Comparison of ENCODE assay signal across 22 cellular contexts in the genomic region with DNA sequence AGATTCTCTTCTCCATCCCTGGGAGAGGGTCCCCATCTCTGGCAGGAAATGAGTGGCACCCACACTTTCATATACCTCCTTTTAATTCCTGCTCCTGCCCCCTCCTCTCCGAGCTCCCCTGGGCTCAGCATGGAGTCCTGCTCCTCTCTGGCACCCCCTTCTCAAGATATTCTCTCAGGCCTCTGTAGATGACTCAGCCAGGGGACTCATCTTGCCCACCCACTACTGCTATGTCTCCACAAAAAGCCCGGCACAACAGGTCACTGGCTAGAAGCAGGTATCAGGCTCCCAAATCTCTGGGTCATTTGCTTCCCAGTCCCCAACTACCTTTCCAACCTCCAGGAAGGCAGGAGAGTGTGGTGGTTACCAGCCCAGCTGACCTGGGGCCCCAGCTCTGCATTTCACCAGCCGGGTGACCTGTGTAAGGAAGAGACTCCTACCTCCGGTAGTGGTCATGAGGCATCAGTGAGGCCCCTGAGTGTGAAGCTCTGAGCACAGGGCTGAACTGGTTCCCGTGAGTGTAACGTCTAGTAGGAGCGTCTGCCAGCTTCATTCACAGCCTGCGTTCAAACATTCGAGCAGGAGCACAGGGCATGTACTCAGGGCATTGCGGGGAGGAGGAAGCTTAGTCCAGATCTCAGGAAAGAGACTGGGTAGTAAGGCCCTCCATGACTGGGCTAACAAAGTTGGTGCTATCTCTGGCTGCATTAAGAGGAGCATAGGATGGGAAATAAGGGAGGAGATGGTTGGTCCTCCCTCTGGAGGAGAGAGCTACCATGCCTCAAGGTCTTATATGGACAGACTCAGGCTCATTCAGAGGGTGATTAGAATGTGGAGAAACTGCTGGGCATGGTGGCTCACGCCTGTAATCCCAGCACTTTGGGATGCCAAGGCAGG.
DNase-seq lines count a peak whose midpoint lies in the region; ATAC-seq and TF ChIP-seq lines count a peak whose summit lies in the region.
"Had no signal": no experiment of that assay in that cellular context is flagged by ENCODE, and none has a peak within 500 bp of the region (broad histone marks: within the 10 kb centered on the region; RNA-seq: fewer than 3 reads in every experiment).

No MANE protein-coding gene starts in this region.

- no peak overlapping the region for H3K4me3 ChIP-seq in HEK293 (ENCODE audit: low read depth, low read length)
- H3K4me3 ChIP-seq in neural progenitor cell = no peak overlapping the region
- H3K4me3 ChIP-seq in mucosa of descending colon = no peak overlapping the region
- H3K4me3 ChIP-seq: A549, lower lobe of right lung had no signal

- no peak overlapping the region for H3K4me3 Mint-ChIP-seq in activated T-cell treated with anti-CD3 and anti-CD28 coated beads, Interleukin-2, amount 50 U/mL, for 4 hours
- no peak overlapping the region for H3K4me3 Mint-ChIP-seq in central memory CD8-positive, alpha-beta T cell
- peak overlapping the region; percentile 71 for H3K4me3 Mint-ChIP-seq in neural progenitor cell
- H3K4me3 Mint-ChIP-seq: activated naive CD8-positive, alpha-beta T cell; activated T-helper 17 cell treated with anti-CD3 and anti-CD28 coated beads, Interleukin-2, amount 50 U/mL, for 72 hours; CD8-positive, alpha-beta T cell had no signal

- H3K4me2 ChIP-seq in neural progenitor cell = no peak overlapping the region
- H3K4me2 ChIP-seq: A549 had no signal

- intact Hi-C loops in mucosa of descending colon (cut with DNase I, micrococcal nuclease) = no loop called here

- no peak for DNase-seq in activated T-cell treated with anti-CD3 and anti-CD28 coated beads, Interleukin-2, amount 50 U/mL, for 4 hours
- DNase-seq in activated T-cell treated with anti-CD3 and anti-CD28 coated beads for 4 hours (no peak), neural progenitor cell (ENCODE audit: low spot score) (peak; percentile 36), mucosa of descending colon (no peak), KBM-7 (no peak), NCI-H2196 treated with DMSO at 0.1 percent for 48 hours (lab: John Stamatoyannopoulos, UW; ENCODE audit: unreplicated experiment) (no peak)
- no peak for DNase-seq in central memory CD8-positive, alpha-beta T cell (ENCODE audit: low spot score in 2 of 2)
- DNase-seq: CD8-positive, alpha-beta T cell; DMS 273 treated with DMSO at 0.1 percent for 48 hours; HCEC 1CT; lower lobe of right lung; NCI-H1092 treated with DMSO at 0.1 percent for 48 hours; NCI-H187 treated with DMSO at 0.1 percent for 48 hours; nucleus accumbens; SHP77; SW 1271 had no signal

- H3K4me1 ChIP-seq in HEK293 (ENCODE audit: control insufficient read depth, insufficient read depth, low read length) = no peaks in the 10 kb centered on the region
- peaks cover 34% of the 10 kb centered on the region for H3K4me1 ChIP-seq in neural progenitor cell
- H3K4me1 ChIP-seq in mucosa of descending colon (ENCODE audit: low read depth) = no peaks in the 10 kb centered on the region
- H3K4me1 ChIP-seq: A549, lower lobe of right lung had no signal

- POLR2A ChIA-PET in HEK293 (lab: Yijun Ruan, JAX) = no interaction called here

- no peak overlapping the region for H3K27ac Mint-ChIP-seq in central memory CD8-positive, alpha-beta T cell (ENCODE audit: low read depth)
- no peak overlapping the region for H3K27ac Mint-ChIP-seq in neural progenitor cell
- H3K27ac Mint-ChIP-seq: activated naive CD8-positive, alpha-beta T cell; activated T-helper 17 cell treated with anti-CD3 and anti-CD28 coated beads, Interleukin-2, amount 50 U/mL, for 72 hours; CD8-positive, alpha-beta T cell had no signal

- no peak overlapping the region for H3K27ac ChIP-seq in HEK293 (ENCODE audit: extremely low read depth, low read depth, low read length)
- H3K27ac ChIP-seq in neural progenitor cell = no peak overlapping the region
- H3K27ac ChIP-seq: A549, HL-60, lower lobe of right lung had no signal

- TF ChIP-seq CTCF in HEK293 (tag by site-specific recombination; IDR thresholded peaks at IDR 0.05) = no peak
- no peak for TF ChIP-seq CTCF in neural progenitor cell (IDR thresholded peaks at IDR 0.05)
- no peak for TF ChIP-seq CTCF in mucosa of descending colon (IDR thresholded peaks at IDR 0.05)

- H3K27me3 ChIP-seq in neural progenitor cell = peaks cover 100% of the 10 kb centered on the region

- H3K36me3 ChIP-seq in HEK293 (ENCODE audit: control insufficient read depth in 2 of 2, insufficient read depth in 1 of 2, low read length in 2 of 2) (no peaks in the 10 kb centered on the region), neural progenitor cell (no peaks in the 10 kb centered on the region), mucosa of descending colon (ENCODE audit: low read depth) (no peaks in the 10 kb centered on the region)
- H3K36me3 ChIP-seq: lower lobe of right lung had no signal

- H3K9me3 Mint-ChIP-seq in activated T-cell treated with anti-CD3 and anti-CD28 coated beads, Interleukin-2, amount 50 U/mL, for 4 hours = no peaks in the 10 kb centered on the region
- no peaks in the 10 kb centered on the region for H3K9me3 Mint-ChIP-seq in central memory CD8-positive, alpha-beta T cell
- no peaks in the 10 kb centered on the region for H3K9me3 Mint-ChIP-seq in neural progenitor cell
- H3K9me3 Mint-ChIP-seq: activated T-helper 17 cell treated with anti-CD3 and anti-CD28 coated beads, Interleukin-2, amount 50 U/mL, for 72 hours; CD8-positive, alpha-beta T cell had no signal

- CTCF ChIA-PET in HEK293 (lab: Yijun Ruan, JAX) = interaction anchor here (0.8 to 3.3 kb wide), 6 partner anchors 9 to 119 kb away, joined by 3 to 24 read pairs (median 5); no protein-coding TSS in a partner anchor

- H2AFZ ChIP-seq in neural progenitor cell (replicated peaks) = no peak overlapping the region

- in situ Hi-C loops in KBM-7 (cut with MboI; ENCODE audit: low pct_unique_long_range_greater_than_20kb, low sequenced_read_pairs) = no loop called here

- peak; percentile 20 to 36 for ATAC-seq in activated T-cell treated with anti-CD3 and anti-CD28 coated beads, Interleukin-2, amount 50 U/mL, for 4 hours
- ATAC-seq in central memory CD8-positive, alpha-beta T cell (replicated peaks; ENCODE audit: extremely low read depth, poor library complexity, severe bottlenecking) = peak; percentile 24
- no peak for ATAC-seq in mucosa of descending colon
- ATAC-seq: A549; activated CD4-positive, CD25-positive, alpha-beta regulatory T cell treated with anti-CD3 and anti-CD28 coated beads, Interleukin-2, amount 50 U/mL, for 24 hours; activated T-helper 17 cell treated with anti-CD3 and anti-CD28 coated beads, Interleukin-2, amount 50 U/mL, for 72 hours; CD8-positive, alpha-beta T cell; lower lobe of right lung had no signal

- H3F3A ChIP-seq in neural progenitor cell (ENCODE audit: low read depth) = peaks cover 48% of the 10 kb centered on the region

- no peaks in the 10 kb centered on the region for H3K36me3 Mint-ChIP-seq in activated T-cell treated with anti-CD3 and anti-CD28 coated beads, Interleukin-2, amount 50 U/mL, for 4 hours (ENCODE audit: insufficient read depth)
- H3K36me3 Mint-ChIP-seq in central memory CD8-positive, alpha-beta T cell (ENCODE audit: insufficient read depth) = no peaks in the 10 kb centered on the region
- peaks cover 1% of the 10 kb centered on the region for H3K36me3 Mint-ChIP-seq in neural progenitor cell
- H3K36me3 Mint-ChIP-seq: activated naive CD8-positive, alpha-beta T cell; CD8-positive, alpha-beta T cell had no signal

- H4K20me1 ChIP-seq in neural progenitor cell (ENCODE audit: low read depth) = peaks cover 88% of the 10 kb centered on the region

- H3K4me1 Mint-ChIP-seq in activated T-cell treated with anti-CD3 and anti-CD28 coated beads, Interleukin-2, amount 50 U/mL, for 4 hours (ENCODE audit: low read depth) = peaks cover 7% of the 10 kb centered on the region
- peaks cover 11% of the 10 kb centered on the region for H3K4me1 Mint-ChIP-seq in central memory CD8-positive, alpha-beta T cell
- peaks cover 54% of the 10 kb centered on the region for H3K4me1 Mint-ChIP-seq in neural progenitor cell

- no peak overlapping the region for H3K9ac ChIP-seq in neural progenitor cell

- H3K9me3 ChIP-seq in HEK293 (ENCODE audit: control insufficient read depth, insufficient read depth, low read depth, low read length) (no peaks in the 10 kb centered on the region), neural progenitor cell (ENCODE audit: low read depth) (no peaks in the 10 kb centered on the region), mucosa of descending colon (no peaks in the 10 kb centered on the region)
- H3K9me3 ChIP-seq: A549, lower lobe of right lung had no signal

- peaks cover 78% of the 10 kb centered on the region for H3K27me3 Mint-ChIP-seq in activated T-cell treated with anti-CD3 and anti-CD28 coated beads, Interleukin-2, amount 50 U/mL, for 4 hours (ENCODE audit: low read depth)
- H3K27me3 Mint-ChIP-seq in central memory CD8-positive, alpha-beta T cell = peaks cover 89% of the 10 kb centered on the region
- peaks cover 43% of the 10 kb centered on the region for H3K27me3 Mint-ChIP-seq in neural progenitor cell (ENCODE audit: insufficient read depth, low read depth)

- H3K79me2 ChIP-seq in neural progenitor cell (ENCODE audit: low read depth) = no peaks in the 10 kb centered on the region

TF ChIP-seq in HEK293, 187 proteins besides CTCF, POLR2A, EP300 and RAD21:
- peak; percentile 31; the same call in 1 of the 2 replicates for TF ChIP-seq ZBTB20 (tag by site-specific recombination; IDR thresholded peaks at IDR 0.05)
- TF ChIP-seq, protein P1, sequence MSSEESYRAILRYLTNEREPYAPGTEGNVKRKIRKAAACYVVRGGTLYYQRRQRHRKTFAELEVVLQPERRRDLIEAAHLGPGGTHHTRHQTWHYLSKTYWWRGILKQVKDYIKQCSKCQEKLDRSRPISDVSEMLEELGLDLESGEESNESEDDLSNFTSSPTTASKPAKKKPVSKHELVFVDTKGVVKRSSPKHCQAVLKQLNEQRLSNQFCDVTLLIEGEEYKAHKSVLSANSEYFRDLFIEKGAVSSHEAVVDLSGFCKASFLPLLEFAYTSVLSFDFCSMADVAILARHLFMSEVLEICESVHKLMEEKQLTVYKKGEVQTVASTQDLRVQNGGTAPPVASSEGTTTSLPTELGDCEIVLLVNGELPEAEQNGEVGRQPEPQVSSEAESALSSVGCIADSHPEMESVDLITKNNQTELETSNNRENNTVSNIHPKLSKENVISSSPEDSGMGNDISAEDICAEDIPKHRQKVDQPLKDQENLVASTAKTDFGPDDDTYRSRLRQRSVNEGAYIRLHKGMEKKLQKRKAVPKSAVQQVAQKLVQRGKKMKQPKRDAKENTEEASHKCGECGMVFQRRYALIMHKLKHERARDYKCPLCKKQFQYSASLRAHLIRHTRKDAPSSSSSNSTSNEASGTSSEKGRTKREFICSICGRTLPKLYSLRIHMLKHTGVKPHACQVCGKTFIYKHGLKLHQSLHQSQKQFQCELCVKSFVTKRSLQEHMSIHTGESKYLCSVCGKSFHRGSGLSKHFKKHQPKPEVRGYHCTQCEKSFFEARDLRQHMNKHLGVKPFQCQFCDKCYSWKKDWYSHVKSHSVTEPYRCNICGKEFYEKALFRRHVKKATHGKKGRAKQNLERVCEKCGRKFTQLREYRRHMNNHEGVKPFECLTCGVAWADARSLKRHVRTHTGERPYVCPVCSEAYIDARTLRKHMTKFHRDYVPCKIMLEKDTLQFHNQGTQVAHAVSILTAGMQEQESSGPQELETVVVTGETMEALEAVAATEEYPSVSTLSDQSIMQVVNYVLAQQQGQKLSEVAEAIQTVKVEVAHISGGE (tag by site-specific recombination; conservative IDR thresholded peaks at IDR 0.05; ENCODE audit: low read depth) = no peak
TF ChIP-seq in HEK293: peak in this region for 1.
